Comparison of ENCODE assay signal across 10 cellular contexts in genomic region chr19:35134601-35135091, GRCh38. TPM values are rescaled to one million over a fixed set of nuclear protein-coding genes. Genes with fewer than 3 reads are reported as not detected.
DNase-seq lines count a peak whose midpoint lies in the region; ATAC-seq and TF ChIP-seq lines count a peak whose summit lies in the region.
"Had no signal": no experiment of that assay in that cellular context is flagged by ENCODE, and none has a peak within 500 bp of the region (broad histone marks: within the 10 kb centered on the region; RNA-seq: fewer than 3 reads in every experiment).

Gene LGI4, minus strand, starts transcription at chr19:35135059. Its CDS starts 379 bp downstream, at chr19:35134680.

- no peak for TF ChIP-seq CTCF in RWPE1 (conservative IDR thresholded peaks at IDR 0.05; ENCODE audit: low read depth)
- no peak for TF ChIP-seq CTCF in esophagus squamous epithelium (IDR thresholded peaks at IDR 0.05)
- no peak for TF ChIP-seq CTCF in neural crest cell (conservative IDR thresholded peaks at IDR 0.05)
- TF ChIP-seq CTCF in type B pancreatic cell (conservative IDR thresholded peaks at IDR 0.05): no peak

- H3K4me1 Mint-ChIP-seq in neural crest cell: peaks cover 57% of the 10 kb centered on the region
- peaks cover 26% of the 10 kb centered on the region for H3K4me1 Mint-ChIP-seq in type B pancreatic cell (ENCODE audit: unreplicated experiment)

- ATAC-seq in GM21619 (IDR thresholded peaks at IDR 0.05; ENCODE audit: unreplicated experiment): no peak

- intact Hi-C loops in esophagus squamous epithelium (cut with DNase I): no loop called here

- H3K27ac ChIP-seq in RWPE1: peak within 1 kb of the TSS; percentile 17; the same call in 1 of the 2 replicates
- peak within 1 kb of the TSS; percentile 53 to 93 (median 84) for H3K27ac ChIP-seq in esophagus squamous epithelium
- H3K27ac ChIP-seq: left lung had no signal

- CTCF ChIA-PET in RWPE1 (lab: Yijun Ruan, JAX): interaction anchor here (0.5 to 5.8 kb wide), 11 partner anchors 8 to 208 kb away, joined by 3 to 42 read pairs (median 4); partner anchors contain the start of genes FXYD3 and ZNF30

- H3K27me3 Mint-ChIP-seq in neural crest cell (ENCODE audit: low read depth) (peaks cover 3% of the 10 kb centered on the region), type B pancreatic cell (peaks cover 7% of the 10 kb centered on the region)

- H3K27ac Mint-ChIP-seq in neural crest cell (ENCODE audit: unreplicated experiment) (peak within 1 kb of the TSS; percentile 70), type B pancreatic cell (no peak within 1 kb of the TSS)
- H3K27ac Mint-ChIP-seq: activated CD8-positive, alpha-beta memory T cell treated with anti-CD3 and anti-CD28 coated beads, Interleukin-2, amount 10 ng/mL, durations not matched to agents 7 days and 5 days had no signal

- H3K4me3 Mint-ChIP-seq in neural crest cell (peak within 1 kb of the TSS; percentile 81), type B pancreatic cell (peak within 1 kb of the TSS; percentile 45)
- H3K4me3 Mint-ChIP-seq: activated CD8-positive, alpha-beta memory T cell treated with anti-CD3 and anti-CD28 coated beads, Interleukin-2, amount 10 ng/mL, durations not matched to agents 7 days and 5 days had no signal

- H3K27me3 ChIP-seq in esophagus squamous epithelium: no peaks in the 10 kb centered on the region

- H3K4me3 ChIP-seq in esophagus squamous epithelium: peak within 1 kb of the TSS in 3 of 4 donors; percentile 25 to 51 (median 39)
- H3K4me3 ChIP-seq: left lung had no signal

- peaks cover 0 to 46% (median 20%) of the 10 kb centered on the region in 3 donors for H3K4me1 ChIP-seq in esophagus squamous epithelium

- DNase-seq in RWPE1 (ENCODE audit: low spot score): no peak
- DNase-seq in esophagus squamous epithelium (lab: John Stamatoyannopoulos, UW): no peak
- no peak for DNase-seq in neural crest cell (ENCODE audit: low read depth, low spot score)
- no peak for DNase-seq in type B pancreatic cell (ENCODE audit: extremely low spot score, unreplicated experiment)
- no peak for DNase-seq in stimulated activated CD4-positive, alpha-beta T cell treated with anti-CD3 and anti-CD28 coated beads, Interleukin-12 subunit alpha, Interleukin-12 subunit beta, amount 100 ng/mL, for 4 hours
- no peak for DNase-seq in ecto neural progenitor cell (ENCODE audit: low spot score)
- DNase-seq: NCI-H187 had no signal

- H3K36me3 ChIP-seq in esophagus squamous epithelium: no peaks in the 10 kb centered on the region
- H3K36me3 ChIP-seq: left lung had no signal

- H3K36me3 Mint-ChIP-seq in neural crest cell (ENCODE audit: low read depth): peaks cover 8% of the 10 kb centered on the region
- no peaks in the 10 kb centered on the region for H3K36me3 Mint-ChIP-seq in type B pancreatic cell
- H3K36me3 Mint-ChIP-seq: activated CD8-positive, alpha-beta memory T cell treated with anti-CD3 and anti-CD28 coated beads, Interleukin-2, amount 10 ng/mL, durations not matched to agents 7 days and 5 days had no signal

- H3K9me3 ChIP-seq in esophagus squamous epithelium: no peaks in the 10 kb centered on the region
- H3K9me3 ChIP-seq: left lung had no signal

- 59 to 67% methylated on average over 9 to 11 of the region's 11 CpGs for WGBS in esophagus squamous epithelium, 2 donors

- POLR2A ChIA-PET in RWPE1 (lab: Yijun Ruan, JAX; ENCODE audit: low non-redundant PET): interaction anchor here (1.2 kb wide), 1 partner anchor 10 kb away, joined by 3 read pairs; no protein-coding TSS in a partner anchor

- TF ChIP-seq POLR2A in esophagus squamous epithelium (IDR thresholded peaks at IDR 0.05): no peak

- H3K9me3 Mint-ChIP-seq in neural crest cell: peaks cover 12% of the 10 kb centered on the region
- peaks cover 11% of the 10 kb centered on the region for H3K9me3 Mint-ChIP-seq in type B pancreatic cell

RNA-seq across cellular contexts. Expression of gene LGI4, which starts in this region (rescaled TPM):
- total RNA-seq in esophagus squamous epithelium (1 to 10 TPM; 1.3 to 8.2 (median 1.6) TPM), neural crest cell (15.9 and 16.1 TPM in 2 replicates), type B pancreatic cell (ENCODE audit: low replicate concordance) (0.21 and 2.2 TPM in 2 replicates)
- total RNA-seq: activated CD8-positive, alpha-beta memory T cell treated with anti-CD3 and anti-CD28 coated beads, Interleukin-2, amount 10 ng/mL, durations not matched to agents 7 days and 5 days had no signal
